Comparison of ENCODE assay signal across 9 cellular contexts in genomic region chr14:80212025-80212402, GRCh38. TPM values are rescaled to one million over a fixed set of nuclear protein-coding genes. Genes with fewer than 3 reads are reported as not detected.
A peak's percentile ranks its signal among the peaks of the same experiment; 100 is the strongest.
DNase-seq lines count a peak whose midpoint lies in the region; ATAC-seq and TF ChIP-seq lines count a peak whose summit lies in the region.
"Had no signal": no experiment of that assay in that cellular context is flagged by ENCODE, and none has a peak within 500 bp of the region (broad histone marks: within the 10 kb centered on the region; RNA-seq: fewer than 3 reads in every experiment).

No MANE protein-coding gene starts in this region.

- peak; percentile 58 for ATAC-seq in GM19452 (IDR thresholded peaks at IDR 0.05; ENCODE audit: unreplicated experiment)
- no peak for ATAC-seq in activated T-helper 17 cell treated with anti-CD3 and anti-CD28 coated beads, Interleukin-2, amount 50 U/mL, for 72 hours (replicated peaks)
- ATAC-seq in stimulated activated naive CD8-positive, alpha-beta T cell treated with anti-CD3 and anti-CD28 coated beads, Interleukin-15, amount 100 ng/mL, for 72 hours: no peak

- no peak for TF ChIP-seq CTCF in fibroblast of mammary gland (conservative IDR thresholded peaks at IDR 0.05; ENCODE audit: control insufficient read depth, insufficient read depth, low read depth, low read length)

- DNase-seq in NOMO-1 (lab: John Stamatoyannopoulos, UW; ENCODE audit: unreplicated experiment in 2 of 2) (peak; percentile 38 to 45), fibroblast of mammary gland (ENCODE audit: low read depth) (peak; percentile 49), superior temporal gyrus (ENCODE audit: extremely low spot score) (no peak), NCI-H1930 (lab: John Stamatoyannopoulos, UW) (no peak)
- no peak for DNase-seq in stimulated activated naive CD8-positive, alpha-beta T cell treated with anti-CD3 and anti-CD28 coated beads, Interleukin-15, amount 100 ng/mL, for 72 hours
- DNase-seq: activated CD8-positive, alpha-beta memory T cell treated with anti-CD3 and anti-CD28 coated beads, Interleukin-2, amount 50 U/mL, for 4 hours had no signal

- no peaks in the 10 kb centered on the region for H3K9me3 Mint-ChIP-seq in activated T-helper 17 cell treated with anti-CD3 and anti-CD28 coated beads, Interleukin-2, amount 50 U/mL, for 72 hours
- H3K9me3 Mint-ChIP-seq in stimulated activated naive CD8-positive, alpha-beta T cell treated with anti-CD3 and anti-CD28 coated beads, Interleukin-15, amount 100 ng/mL, for 72 hours: no peaks in the 10 kb centered on the region

- no peaks in the 10 kb centered on the region for H3K4me1 Mint-ChIP-seq in activated T-helper 17 cell treated with anti-CD3 and anti-CD28 coated beads, Interleukin-2, amount 50 U/mL, for 72 hours
- no peaks in the 10 kb centered on the region for H3K4me1 Mint-ChIP-seq in stimulated activated naive CD8-positive, alpha-beta T cell treated with anti-CD3 and anti-CD28 coated beads, Interleukin-15, amount 100 ng/mL, for 72 hours

- no peak overlapping the region for H3K4me3 Mint-ChIP-seq in activated T-helper 17 cell treated with anti-CD3 and anti-CD28 coated beads, Interleukin-2, amount 50 U/mL, for 72 hours
- H3K4me3 Mint-ChIP-seq in stimulated activated naive CD8-positive, alpha-beta T cell treated with anti-CD3 and anti-CD28 coated beads, Interleukin-15, amount 100 ng/mL, for 72 hours: no peak overlapping the region

- no peaks in the 10 kb centered on the region for H3K36me3 Mint-ChIP-seq in activated T-helper 17 cell treated with anti-CD3 and anti-CD28 coated beads, Interleukin-2, amount 50 U/mL, for 72 hours (ENCODE audit: low read depth)

- H3K4me3 ChIP-seq in fibroblast of mammary gland (ENCODE audit: control insufficient read depth, low read depth, low read length): peak overlapping the region; percentile 38
- peak overlapping the region in 6 of 7 experiments; percentile 5 to 28 (median 14) for H3K4me3 ChIP-seq in skin epidermis

- H3K27me3 Mint-ChIP-seq in activated T-helper 17 cell treated with anti-CD3 and anti-CD28 coated beads, Interleukin-2, amount 50 U/mL, for 72 hours: peaks cover 6% of the 10 kb centered on the region
- peaks cover 8% of the 10 kb centered on the region for H3K27me3 Mint-ChIP-seq in stimulated activated naive CD8-positive, alpha-beta T cell treated with anti-CD3 and anti-CD28 coated beads, Interleukin-15, amount 100 ng/mL, for 72 hours

- H3K27ac Mint-ChIP-seq in activated T-helper 17 cell treated with anti-CD3 and anti-CD28 coated beads, Interleukin-2, amount 50 U/mL, for 72 hours: no peak overlapping the region
- no peak overlapping the region for H3K27ac Mint-ChIP-seq in stimulated activated naive CD8-positive, alpha-beta T cell treated with anti-CD3 and anti-CD28 coated beads, Interleukin-15, amount 100 ng/mL, for 72 hours

- peak overlapping the region in 12 of 21 experiments; percentile 18 to 81 (median 48) for H3K27ac ChIP-seq in skin epidermis

RNA-seq across cellular contexts. Expression of gene DIO2, which starts 0.7 kb away (rescaled TPM):
- 1 to 10 TPM in 1 of 2 donors, under 1 TPM in 1; 0.13 to 1.5 TPM for total RNA-seq in activated T-helper 17 cell treated with anti-CD3 and anti-CD28 coated beads, Interleukin-2, amount 50 U/mL, for 72 hours

Comparison
In these comparisons a context has a peak if more than half of its experiments do, and no peak if none do; other contexts are left out.
1. DNase-seq: peak in NOMO-1 (2 of 2) and fibroblast of mammary gland (single experiment); none in superior temporal gyrus (single experiment), NCI-H1930 (0 of 2) and stimulated activated naive CD8-positive, alpha-beta T cell treated with anti-CD3 and anti-CD28 coated beads, Interleukin-15, amount 100 ng/mL, for 72 hours (0 of 2).